9 cellular contexts compared by ENCODE assay signal in genomic region chr5:143238620-143239019, GRCh38.
"Had no signal": no experiment of that assay in that cellular context is flagged by ENCODE, and none has a peak within 500 bp of the region (broad histone marks: within the 10 kb centered on the region; RNA-seq: fewer than 3 reads in every experiment).

No MANE protein-coding gene starts in this region.

- H3K9me3 ChIP-seq: HAP-1 had no signal

- H3K9me3 Mint-ChIP-seq: HFFc6 had no signal

- H3K4me3 ChIP-seq: GM23248, HAP-1 had no signal

- H2AFZ ChIP-seq: GM23248 had no signal

- ATAC-seq: HCT116 had no signal

- H3K9ac ChIP-seq: GM23248, KMS-11 had no signal

- H3K4me3 Mint-ChIP-seq: HFFc6 had no signal

- H3K4me1 ChIP-seq: HAP-1 had no signal

- H3K27ac ChIP-seq: GM23248, HL-60, KMS-11 had no signal

- H3K27ac Mint-ChIP-seq: HFFc6 had no signal

- DNase-seq: GM23248, GOT3, H7, HFFc6, KBM-7 had no signal

- H3K36me3 ChIP-seq: HAP-1 had no signal

- H3K4me2 ChIP-seq: KMS-11 had no signal
